Comparison of ENCODE assay signal across 1 cellular context in the genomic region with DNA sequence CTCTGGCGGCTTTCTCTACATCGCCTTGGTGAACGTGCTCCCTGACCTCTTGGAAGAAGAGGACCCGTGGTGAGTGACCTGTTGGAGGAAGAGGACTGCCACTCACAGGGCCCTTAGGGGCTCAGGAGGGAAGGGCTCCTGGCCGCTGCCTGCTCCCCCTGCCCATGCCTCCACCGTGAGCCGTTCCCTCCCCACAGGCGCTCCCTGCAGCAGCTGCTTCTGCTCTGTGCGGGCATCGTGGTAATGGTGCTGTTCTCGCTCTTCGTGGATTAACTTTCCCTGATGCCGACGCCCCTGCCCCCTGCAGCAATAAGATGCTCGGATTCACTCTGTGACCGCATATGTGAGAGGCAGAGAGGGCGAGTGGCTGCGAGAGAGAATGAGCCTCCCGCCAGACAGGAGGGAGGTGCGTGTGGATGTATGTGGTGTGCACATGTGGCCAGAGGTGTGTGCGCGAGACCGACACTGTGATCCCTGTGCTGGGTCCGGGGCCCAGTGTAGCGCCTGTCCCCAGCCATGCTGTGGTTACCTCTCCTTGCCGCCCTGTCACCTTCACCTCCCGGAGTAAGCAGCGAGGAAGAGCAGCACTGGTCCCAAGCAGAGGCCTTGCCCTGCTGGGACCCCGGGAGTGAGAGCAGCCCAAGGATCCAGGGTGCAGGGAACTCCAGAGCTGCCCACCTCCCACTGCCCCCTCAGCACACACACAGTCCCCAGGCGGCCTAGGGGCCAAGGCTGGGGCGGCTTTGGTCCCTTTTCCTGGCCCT.
TF ChIP-seq lines count a peak whose summit lies in the region.

No MANE protein-coding gene starts in this region.

TF ChIP-seq in GM12878, 131 proteins besides CTCF, POLR2A, EP300 and RAD21:
- no peak for TF ChIP-seq PML (IDR thresholded peaks at IDR 0.05; ENCODE audit: low read length)
- peak; percentile 37; the same call in 1 of the 2 replicates for TF ChIP-seq POLR2AphosphoS5 (IDR thresholded peaks at IDR 0.05; ENCODE audit: low read length)
